8 cellular contexts compared by ENCODE assay signal in the genomic region with DNA sequence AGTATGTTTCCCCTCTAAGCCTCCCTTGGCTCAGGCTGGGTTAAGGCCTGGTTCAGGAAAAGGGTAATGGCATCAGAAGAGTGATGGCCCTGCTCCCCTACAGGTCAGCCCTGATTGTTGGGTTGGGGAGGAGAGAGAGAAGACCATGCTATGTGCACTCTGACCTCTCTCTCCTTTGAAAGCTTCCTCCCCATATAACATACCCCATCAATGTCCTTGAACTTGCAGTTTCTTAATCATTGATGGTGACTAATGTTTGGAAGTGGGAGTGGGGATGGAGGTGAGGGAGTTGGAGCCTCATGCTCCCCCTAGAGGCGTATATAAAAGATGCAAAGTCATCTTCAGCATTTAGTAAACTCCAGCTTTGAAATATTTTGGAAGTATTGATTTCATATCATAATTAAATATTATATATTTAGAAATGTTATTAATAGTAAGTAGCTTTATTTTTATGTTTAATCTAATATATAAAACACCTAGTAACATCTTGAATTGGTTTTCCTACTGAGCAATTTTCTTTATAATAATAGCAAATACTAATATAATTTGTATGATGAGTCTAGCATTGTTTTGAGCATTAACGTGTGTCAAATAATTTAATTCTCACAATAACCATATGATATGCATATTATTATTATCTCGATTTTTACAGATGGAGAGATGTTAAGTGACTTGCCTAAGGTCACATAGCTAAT. TPM values are rescaled to one million over a fixed set of nuclear protein-coding genes. Genes with fewer than 3 reads are reported as not detected.
DNase-seq lines count a peak whose midpoint lies in the region; ATAC-seq and TF ChIP-seq lines count a peak whose summit lies in the region.

No MANE protein-coding gene starts in this region.

- H3K27ac ChIP-seq in HL-60 (replicated peaks) (no peak overlapping the region), WERI-Rb-1 (no peak overlapping the region)

- H3K36me3 ChIP-seq in WERI-Rb-1 (no peaks in the 10 kb centered on the region), kidney epithelial cell (ENCODE audit: control insufficient read depth, insufficient read depth, low read length) (no peaks in the 10 kb centered on the region)

- ATAC-seq in GM19397 (IDR thresholded peaks at IDR 0.05; ENCODE audit: unreplicated experiment): no peak

- H3K4me3 ChIP-seq in HL-60 (replicated peaks; ENCODE audit: insufficient read depth, low read length) (no peak overlapping the region), WERI-Rb-1 (ENCODE audit: low read depth, low read length) (no peak overlapping the region), kidney epithelial cell (ENCODE audit: low read depth, low read length) (no peak overlapping the region)

- TF ChIP-seq CTCF in HL-60 (IDR thresholded peaks at IDR 0.05; ENCODE audit: insufficient read depth, low read length): peak; percentile 57
- peak; percentile 48 for TF ChIP-seq CTCF in WERI-Rb-1 (IDR thresholded peaks at IDR 0.05; ENCODE audit: low read depth, low read length)
- peak; percentile 69 for TF ChIP-seq CTCF in kidney epithelial cell (IDR thresholded peaks at IDR 0.05; ENCODE audit: insufficient read depth, low read length, poor library complexity, severe bottlenecking)

- H3K9me3 ChIP-seq in WERI-Rb-1 (ENCODE audit: severe bottlenecking): no peaks in the 10 kb centered on the region

- peak; percentile 18 for DNase-seq in activated CD4-positive, alpha-beta T cell treated with anti-CD3 and anti-CD28 coated beads for 48 hours
- no peak for DNase-seq in activated CD4-positive, alpha-beta T cell treated with anti-CD3 and anti-CD28 coated beads, Interleukin-2, amount 50 U/mL, for 4 hours
- peak in 1 of 2 experiments; percentile 22 for DNase-seq in HL-60 (ENCODE audit: low read depth in 1 of 2, low spot score in 1 of 2)
- DNase-seq in WERI-Rb-1: no peak
- DNase-seq in kidney epithelial cell (ENCODE audit: low read depth): peak; percentile 5
- DNase-seq in NCI-H2227 (lab: John Stamatoyannopoulos, UW; ENCODE audit: unreplicated experiment): no peak
- DNase-seq in superior temporal gyrus (ENCODE audit: extremely low spot score): no peak

- no peaks in the 10 kb centered on the region for H3K27me3 ChIP-seq in HL-60 (ENCODE audit: insufficient read depth, poor library complexity, severe bottlenecking)
- H3K27me3 ChIP-seq in WERI-Rb-1 (ENCODE audit: insufficient read depth, low read depth, severe bottlenecking): no peaks in the 10 kb centered on the region
- H3K27me3 ChIP-seq in kidney epithelial cell (ENCODE audit: control insufficient read depth, insufficient read depth, low read length): no peaks in the 10 kb centered on the region

RNA-seq across cellular contexts. Expression of a gene that starts 8.8 kb away (rescaled TPM):
- 0.08 and 0.14 TPM in 2 replicates for total RNA-seq in kidney epithelial cell

RNA-seq across cellular contexts. Expression of a gene that starts 28.1 kb away (rescaled TPM):
- total RNA-seq in kidney epithelial cell: not detected in 2 replicates

Comparison
In these comparisons a context has a peak if more than half of its experiments do, and no peak if none do; other contexts are left out.
1. DNase-seq: peak in activated CD4-positive, alpha-beta T cell treated with anti-CD3 and anti-CD28 coated beads for 48 hours (single experiment) and kidney epithelial cell (single experiment); none in activated CD4-positive, alpha-beta T cell treated with anti-CD3 and anti-CD28 coated beads, Interleukin-2, amount 50 U/mL, for 4 hours (0 of 2), WERI-Rb-1 (single experiment), NCI-H2227 (single experiment) and superior temporal gyrus (single experiment).
2. Peak in every context shown above with its lines, with median percentiles within 50 percentile points of each other: CTCF ChIP-seq.